30 cellular contexts compared by ENCODE assay signal in the genomic region with DNA sequence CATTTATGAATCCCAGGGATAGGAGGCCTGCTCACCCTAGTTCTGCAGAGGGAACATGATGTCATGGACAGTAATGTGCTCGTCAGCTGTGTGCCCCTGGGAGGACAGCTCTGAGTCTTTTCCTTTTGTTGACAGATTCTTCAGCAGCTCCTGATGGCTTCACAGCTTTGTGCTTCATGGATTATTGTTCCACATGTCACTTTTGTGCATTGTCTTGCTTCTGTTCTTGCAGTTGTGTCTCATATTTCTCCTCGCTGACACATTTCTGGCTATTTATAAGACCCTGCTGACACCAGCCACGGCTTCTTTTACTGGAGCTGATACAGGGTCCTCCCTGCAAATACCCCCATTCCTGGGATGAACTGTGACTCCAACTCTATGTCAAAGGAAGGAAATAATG.
"Had no signal": no experiment of that assay in that cellular context is flagged by ENCODE, and none has a peak within 500 bp of the region (broad histone marks: within the 10 kb centered on the region; RNA-seq: fewer than 3 reads in every experiment).

No MANE protein-coding gene starts in this region.

- H3K27ac Mint-ChIP-seq: activated B cell treated with CpG ODN at 0.5 μM for 24 hours; activated CD8-positive, alpha-beta T cell treated with anti-CD3 and anti-CD28 coated beads for 36 hours; activated naive CD8-positive, alpha-beta T cell; activated T-helper 17 cell treated with anti-CD3 and anti-CD28 coated beads, Interleukin-2, amount 50 U/mL, for 72 hours; dendritic cell treated with granulocyte-macrophage colony-stimulating factor and Interleukin-4, amounts not matched to agents 40 ng/mL and 50 ng/mL, for 4 days; endodermal cell; T-helper 17 cell; T-helper 2 cell treated with Interferon-gamma antibody and Interleukin-4, amounts not matched to agents 5 μg/mL and 100 μg/mL, for 36 hours had no signal

- ATAC-seq: activated CD4-positive, CD25-positive, alpha-beta regulatory T cell treated with anti-CD3 and anti-CD28 coated beads, Interleukin-2, amount 50 U/mL, for 24 hours; activated CD8-positive, alpha-beta T cell treated with anti-CD3 and anti-CD28 coated beads for 36 hours; activated T-cell treated with anti-CD3 and anti-CD28 coated beads, Interleukin-2, amount 50 U/mL, for 4 hours; activated T-helper 17 cell treated with anti-CD3 and anti-CD28 coated beads, Interleukin-2, amount 50 U/mL, for 72 hours; esophagus mucosa; foreskin keratinocyte; gastrocnemius medialis; T-helper 17 cell had no signal

- H3K9me3 Mint-ChIP-seq: activated T-helper 17 cell treated with anti-CD3 and anti-CD28 coated beads, Interleukin-2, amount 50 U/mL, for 72 hours; central memory CD8-positive, alpha-beta T cell; dendritic cell treated with granulocyte-macrophage colony-stimulating factor and Interleukin-4, amounts not matched to agents 40 ng/mL and 50 ng/mL, for 4 days; T-helper 2 cell treated with Interferon-gamma antibody and Interleukin-4, amounts not matched to agents 5 μg/mL and 100 μg/mL, for 36 hours had no signal

- DNase-seq: activated B cell treated with CpG ODN at 0.5 μM for 24 hours; activated CD4-positive, alpha-beta T cell treated with anti-CD3 and anti-CD28 coated beads for 48 hours; activated CD4-positive, alpha-beta T cell treated with anti-CD3 and anti-CD28 coated beads, Interleukin-2, amount 50 U/mL, for 1 hour; activated CD4-positive, alpha-beta T cell treated with anti-CD3 and anti-CD28 coated beads, Interleukin-2, amount 50 U/mL, for 48 hours; activated CD8-positive, alpha-beta memory T cell treated with anti-CD3 and anti-CD28 coated beads for 24 hours; activated CD8-positive, alpha-beta T cell treated with anti-CD3 and anti-CD28 coated beads for 36 hours; activated effector memory CD4-positive, alpha-beta T cell treated with Interleukin-2 at 50 U/mL for 16 hours; activated gamma-delta T cell treated with Interleukin-2 at 50 U/mL for 16 hours; activated naive CD4-positive, alpha-beta T cell treated with anti-CD3 and anti-CD28 coated beads, Interleukin-2, amount 50 U/mL, for 16 hours; activated naive CD4-positive, alpha-beta T cell treated with Interleukin-2 at 50 U/mL for 16 hours; activated T-cell treated with anti-CD3 and anti-CD28 coated beads, Interleukin-2, amount 50 U/mL, for 4 hours; amniotic stem cell; anterior cingulate cortex; brain microvascular endothelial cell; dorsolateral prefrontal cortex; effector memory CD4-positive, alpha-beta T cell; endodermal cell; foreskin keratinocyte; gastrocnemius medialis; head of caudate nucleus; T-helper 17 cell; T1000; WERI-Rb-1 had no signal

- H3K36me3 Mint-ChIP-seq: activated naive CD8-positive, alpha-beta T cell had no signal

- H3K4me1 Mint-ChIP-seq: activated B cell treated with CpG ODN at 0.5 μM for 24 hours; activated T-helper 17 cell treated with anti-CD3 and anti-CD28 coated beads, Interleukin-2, amount 50 U/mL, for 72 hours; central memory CD8-positive, alpha-beta T cell; T-helper 17 cell had no signal

- H3K4me3 Mint-ChIP-seq: activated B cell treated with CpG ODN at 0.5 μM for 24 hours; activated CD8-positive, alpha-beta T cell treated with anti-CD3 and anti-CD28 coated beads for 36 hours; activated naive CD8-positive, alpha-beta T cell; activated T-cell treated with anti-CD3 and anti-CD28 coated beads, Interleukin-2, amount 50 U/mL, for 4 hours; activated T-helper 17 cell treated with anti-CD3 and anti-CD28 coated beads, Interleukin-2, amount 50 U/mL, for 72 hours; central memory CD8-positive, alpha-beta T cell; dendritic cell treated with granulocyte-macrophage colony-stimulating factor and Interleukin-4, amounts not matched to agents 40 ng/mL and 50 ng/mL, for 4 days; endodermal cell; T-helper 17 cell; T-helper 2 cell treated with Interferon-gamma antibody and Interleukin-4, amounts not matched to agents 5 μg/mL and 100 μg/mL, for 36 hours had no signal

- H3K27me3 Mint-ChIP-seq: activated CD8-positive, alpha-beta T cell treated with anti-CD3 and anti-CD28 coated beads for 36 hours; dendritic cell treated with granulocyte-macrophage colony-stimulating factor and Interleukin-4, amounts not matched to agents 40 ng/mL and 50 ng/mL, for 4 days had no signal
